In genomic region chr2:46878240-46878877, GRCh38 we compare ENCODE assay signal across 3 cellular contexts.
TF ChIP-seq lines count a peak whose summit lies in the region.

No MANE protein-coding gene starts in this region.

TF ChIP-seq in HEK293, 187 proteins besides CTCF, POLR2A, EP300 and RAD21 (continued from another document and continues in another):
- peak; percentile 80; the same call in 1 of the 2 replicates for TF ChIP-seq ZNF658 (tag by site-specific recombination; IDR thresholded peaks at IDR 0.05)
- TF ChIP-seq ZNF48 (tag by site-specific recombination; IDR thresholded peaks at IDR 0.05), result no peak
- no peak for TF ChIP-seq ZNF843 (tag by site-specific recombination; IDR thresholded peaks at IDR 0.05)
- TF ChIP-seq ZNF157 (tag by site-specific recombination; IDR thresholded peaks at IDR 0.05), result 0 out of 2 replicates have a peak, but pooled peaks have one; percentile 21
- TF ChIP-seq ZSCAN4 (tag by site-specific recombination; IDR thresholded peaks at IDR 0.05), result peak; percentile 63
- TF ChIP-seq, protein P1, sequence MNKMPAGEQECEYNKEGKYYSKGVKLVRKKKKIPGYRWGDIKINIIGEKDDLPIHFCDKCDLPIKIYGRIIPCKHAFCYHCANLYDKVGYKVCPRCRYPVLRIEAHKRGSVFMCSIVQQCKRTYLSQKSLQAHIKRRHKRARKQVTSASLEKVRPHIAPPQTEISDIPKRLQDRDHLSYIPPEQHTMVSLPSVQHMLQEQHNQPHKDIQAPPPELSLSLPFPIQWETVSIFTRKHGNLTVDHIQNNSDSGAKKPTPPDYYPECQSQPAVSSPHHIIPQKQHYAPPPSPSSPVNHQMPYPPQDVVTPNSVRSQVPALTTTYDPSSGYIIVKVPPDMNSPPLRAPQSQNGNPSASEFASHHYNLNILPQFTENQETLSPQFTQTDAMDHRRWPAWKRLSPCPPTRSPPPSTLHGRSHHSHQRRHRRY (tag by site-specific recombination; IDR thresholded peaks at IDR 0.05), result no peak
- 0 out of 2 replicates have a peak, but pooled peaks have one; percentile 15 for TF ChIP-seq RBAK (tag by site-specific recombination; IDR thresholded peaks at IDR 0.05)
- no peak for TF ChIP-seq ZNF121 (tag by site-specific recombination; IDR thresholded peaks at IDR 0.05)
- no peak for TF ChIP-seq ZNF140 (tag by site-specific recombination; IDR thresholded peaks at IDR 0.05)
- peak; percentile 86; the same call in 1 of the 2 replicates for TF ChIP-seq ZNF670 (tag by site-specific recombination; IDR thresholded peaks at IDR 0.05; ENCODE audit: low read depth)
- TF ChIP-seq BCL6B (tag by site-specific recombination; IDR thresholded peaks at IDR 0.05), result no peak; the same call in 1 of the 2 replicates
- TF ChIP-seq YY2 (tag by site-specific recombination; IDR thresholded peaks at IDR 0.05), result no peak
- TF ChIP-seq ZNF785 (tag by site-specific recombination; IDR thresholded peaks at IDR 0.05), result peak; percentile 14; the same call in 1 of the 2 replicates
- TF ChIP-seq SALL2 (tag by site-specific recombination; IDR thresholded peaks at IDR 0.05; ENCODE audit: borderline replicate concordance), result no peak
- peak; percentile 28; the same call in 1 of the 2 replicates for TF ChIP-seq ZNF707 (tag by site-specific recombination; IDR thresholded peaks at IDR 0.05)
- no peak for TF ChIP-seq YY1 (tag by site-specific recombination; IDR thresholded peaks at IDR 0.05)
- TF ChIP-seq ZNF391 (tag by site-specific recombination; IDR thresholded peaks at IDR 0.05; ENCODE audit: borderline replicate concordance, low read depth), result no peak

TF ChIP-seq in K562, 482 proteins besides CTCF, POLR2A, EP300 and RAD21 (continued from another document and continues in another):
- TF ChIP-seq ARID3B (CRISPR knock-in tag; IDR thresholded peaks at IDR 0.05; ENCODE audit: borderline replicate concordance), result no peak
- no peak for TF ChIP-seq CHD7 (IDR thresholded peaks at IDR 0.05; ENCODE audit: low read depth, low read length)
- peak; percentile 48; the same call in 1 of the 2 replicates for TF ChIP-seq TSC22D4 (tag; IDR thresholded peaks at IDR 0.05)

TF ChIP-seq in HepG2, 621 proteins besides CTCF, POLR2A, EP300 and RAD21 (continued from another document and continues in another):
- TF ChIP-seq, protein P2, sequence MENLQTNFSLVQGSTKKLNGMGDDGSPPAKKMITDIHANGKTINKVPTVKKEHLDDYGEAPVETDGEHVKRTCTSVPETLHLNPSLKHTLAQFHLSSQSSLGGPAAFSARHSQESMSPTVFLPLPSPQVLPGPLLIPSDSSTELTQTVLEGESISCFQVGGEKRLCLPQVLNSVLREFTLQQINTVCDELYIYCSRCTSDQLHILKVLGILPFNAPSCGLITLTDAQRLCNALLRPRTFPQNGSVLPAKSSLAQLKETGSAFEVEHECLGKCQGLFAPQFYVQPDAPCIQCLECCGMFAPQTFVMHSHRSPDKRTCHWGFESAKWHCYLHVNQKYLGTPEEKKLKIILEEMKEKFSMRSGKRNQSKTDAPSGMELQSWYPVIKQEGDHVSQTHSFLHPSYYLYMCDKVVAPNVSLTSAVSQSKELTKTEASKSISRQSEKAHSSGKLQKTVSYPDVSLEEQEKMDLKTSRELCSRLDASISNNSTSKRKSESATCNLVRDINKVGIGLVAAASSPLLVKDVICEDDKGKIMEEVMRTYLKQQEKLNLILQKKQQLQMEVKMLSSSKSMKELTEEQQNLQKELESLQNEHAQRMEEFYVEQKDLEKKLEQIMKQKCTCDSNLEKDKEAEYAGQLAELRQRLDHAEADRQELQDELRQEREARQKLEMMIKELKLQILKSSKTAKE (CRISPR knock-in tag; IDR thresholded peaks at IDR 0.05; ENCODE audit: borderline replicate concordance), result 0 out of 2 replicates have a peak, but pooled peaks have one; percentile 39
- TF ChIP-seq KLF12 (CRISPR knock-in tag; IDR thresholded peaks at IDR 0.05; ENCODE audit: borderline replicate concordance), result no peak
- no peak for TF ChIP-seq ZBTB10 (CRISPR knock-in tag; IDR thresholded peaks at IDR 0.05; ENCODE audit: borderline replicate concordance)
- 0 out of 2 replicates have a peak, but pooled peaks have one; percentile 7 for TF ChIP-seq HOXA7 (CRISPR knock-in tag; IDR thresholded peaks at IDR 0.05)
- no peak for TF ChIP-seq ZNF180 (CRISPR knock-in tag; IDR thresholded peaks at IDR 0.05; ENCODE audit: borderline replicate concordance, low read depth)
- TF ChIP-seq WIZ (CRISPR knock-in tag; IDR thresholded peaks at IDR 0.05), result no peak
- no peak for TF ChIP-seq STAG1 (CRISPR knock-in tag; IDR thresholded peaks at IDR 0.05)
- 0 out of 2 replicates have a peak, but pooled peaks have one; percentile 16 for TF ChIP-seq REL (CRISPR knock-in tag; conservative IDR thresholded peaks at IDR 0.05)
- no peak for TF ChIP-seq NR2F1 (CRISPR knock-in tag; IDR thresholded peaks at IDR 0.05)
- no peak for TF ChIP-seq ZNF275 (CRISPR knock-in tag; IDR thresholded peaks at IDR 0.05; ENCODE audit: borderline replicate concordance)
- TF ChIP-seq, protein P3, sequence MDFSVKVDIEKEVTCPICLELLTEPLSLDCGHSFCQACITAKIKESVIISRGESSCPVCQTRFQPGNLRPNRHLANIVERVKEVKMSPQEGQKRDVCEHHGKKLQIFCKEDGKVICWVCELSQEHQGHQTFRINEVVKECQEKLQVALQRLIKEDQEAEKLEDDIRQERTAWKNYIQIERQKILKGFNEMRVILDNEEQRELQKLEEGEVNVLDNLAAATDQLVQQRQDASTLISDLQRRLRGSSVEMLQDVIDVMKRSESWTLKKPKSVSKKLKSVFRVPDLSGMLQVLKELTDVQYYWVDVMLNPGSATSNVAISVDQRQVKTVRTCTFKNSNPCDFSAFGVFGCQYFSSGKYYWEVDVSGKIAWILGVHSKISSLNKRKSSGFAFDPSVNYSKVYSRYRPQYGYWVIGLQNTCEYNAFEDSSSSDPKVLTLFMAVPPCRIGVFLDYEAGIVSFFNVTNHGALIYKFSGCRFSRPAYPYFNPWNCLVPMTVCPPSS (IDR thresholded peaks at IDR 0.05), result 0 out of 2 replicates have a peak, but pooled peaks have one; percentile 7
- peak; percentile 32; the same call in 1 of the 2 replicates for TF ChIP-seq JUNB (CRISPR knock-in tag; IDR thresholded peaks at IDR 0.05; ENCODE audit: borderline replicate concordance)
- TF ChIP-seq, protein P4, sequence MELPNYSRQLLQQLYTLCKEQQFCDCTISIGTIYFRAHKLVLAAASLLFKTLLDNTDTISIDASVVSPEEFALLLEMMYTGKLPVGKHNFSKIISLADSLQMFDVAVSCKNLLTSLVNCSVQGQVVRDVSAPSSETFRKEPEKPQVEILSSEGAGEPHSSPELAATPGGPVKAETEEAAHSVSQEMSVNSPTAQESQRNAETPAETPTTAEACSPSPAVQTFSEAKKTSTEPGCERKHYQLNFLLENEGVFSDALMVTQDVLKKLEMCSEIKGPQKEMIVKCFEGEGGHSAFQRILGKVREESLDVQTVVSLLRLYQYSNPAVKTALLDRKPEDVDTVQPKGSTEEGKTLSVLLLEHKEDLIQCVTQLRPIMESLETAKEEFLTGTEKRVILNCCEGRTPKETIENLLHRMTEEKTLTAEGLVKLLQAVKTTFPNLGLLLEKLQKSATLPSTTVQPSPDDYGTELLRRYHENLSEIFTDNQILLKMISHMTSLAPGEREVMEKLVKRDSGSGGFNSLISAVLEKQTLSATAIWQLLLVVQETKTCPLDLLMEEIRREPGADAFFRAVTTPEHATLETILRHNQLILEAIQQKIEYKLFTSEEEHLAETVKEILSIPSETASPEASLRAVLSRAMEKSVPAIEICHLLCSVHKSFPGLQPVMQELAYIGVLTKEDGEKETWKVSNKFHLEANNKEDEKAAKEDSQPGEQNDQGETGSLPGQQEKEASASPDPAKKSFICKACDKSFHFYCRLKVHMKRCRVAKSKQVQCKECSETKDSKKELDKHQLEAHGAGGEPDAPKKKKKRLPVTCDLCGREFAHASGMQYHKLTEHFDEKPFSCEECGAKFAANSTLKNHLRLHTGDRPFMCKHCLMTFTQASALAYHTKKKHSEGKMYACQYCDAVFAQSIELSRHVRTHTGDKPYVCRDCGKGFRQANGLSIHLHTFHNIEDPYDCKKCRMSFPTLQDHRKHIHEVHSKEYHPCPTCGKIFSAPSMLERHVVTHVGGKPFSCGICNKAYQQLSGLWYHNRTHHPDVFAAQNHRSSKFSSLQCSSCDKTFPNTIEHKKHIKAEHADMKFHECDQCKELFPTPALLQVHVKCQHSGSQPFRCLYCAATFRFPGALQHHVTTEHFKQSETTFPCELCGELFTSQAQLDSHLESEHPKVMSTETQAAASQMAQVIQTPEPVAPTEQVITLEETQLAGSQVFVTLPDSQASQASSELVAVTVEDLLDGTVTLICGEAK (IDR thresholded peaks at IDR 0.05), result peak; percentile 39
- TF ChIP-seq, protein P4 (CRISPR knock-in tag; IDR thresholded peaks at IDR 0.05), result no peak
- TF ChIP-seq PRDM10 (CRISPR knock-in tag; IDR thresholded peaks at IDR 0.05; ENCODE audit: low read depth), result no peak
- TF ChIP-seq NAIF1 (CRISPR knock-in tag; IDR thresholded peaks at IDR 0.05; ENCODE audit: borderline replicate concordance), result no peak
- TF ChIP-seq, protein P5, sequence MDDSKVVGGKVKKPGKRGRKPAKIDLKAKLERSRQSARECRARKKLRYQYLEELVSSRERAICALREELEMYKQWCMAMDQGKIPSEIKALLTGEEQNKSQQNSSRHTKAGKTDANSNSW (CRISPR knock-in tag; IDR thresholded peaks at IDR 0.05; ENCODE audit: borderline replicate concordance), result no peak
- TF ChIP-seq ZBTB38 (CRISPR knock-in tag; IDR thresholded peaks at IDR 0.05), result no peak
- TF ChIP-seq ZFX (CRISPR knock-in tag; IDR thresholded peaks at IDR 0.05; ENCODE audit: low read depth), result no peak
- TF ChIP-seq PRMT3 (CRISPR knock-in tag; IDR thresholded peaks at IDR 0.05; ENCODE audit: borderline replicate concordance, low read depth), result no peak
